8 cellular contexts compared by ENCODE assay signal in the genomic region with DNA sequence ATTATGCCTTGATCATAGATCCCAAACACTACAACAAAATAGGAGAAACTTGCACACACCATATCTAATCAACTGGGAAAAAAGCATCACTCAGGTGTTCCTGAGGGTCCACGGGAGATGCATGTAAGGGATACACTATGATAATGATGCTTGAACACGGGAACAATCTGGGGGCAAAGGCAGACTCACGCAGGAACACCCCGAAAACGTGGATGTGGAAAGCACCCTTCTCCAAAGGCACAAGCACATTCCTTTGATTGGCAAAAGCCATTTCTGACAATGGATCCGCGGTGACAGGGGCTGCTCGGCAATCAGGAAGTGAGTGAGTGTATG. TPM values are rescaled to one million over a fixed set of nuclear protein-coding genes. Genes with fewer than 3 reads are reported as not detected.
DNase-seq lines count a peak whose midpoint lies in the region; ATAC-seq and TF ChIP-seq lines count a peak whose summit lies in the region.

No MANE protein-coding gene starts in this region.

- H3K4me1 Mint-ChIP-seq in WTC11 = peaks cover 41% of the 10 kb centered on the region
- H3K4me1 Mint-ChIP-seq in glutamatergic neuron (ENCODE audit: low read depth, unreplicated experiment) = peaks cover 11% of the 10 kb centered on the region

- CTCF ChIA-PET in WTC11 (lab: Charles Lee) = interaction anchor here (0.6 kb wide), 1 partner anchor 26 kb away, joined by 3 read pairs; no protein-coding TSS in a partner anchor

- H3K36me3 ChIP-seq in left ventricle myocardium inferior = no peaks in the 10 kb centered on the region

- no peaks in the 10 kb centered on the region for H3K9me3 ChIP-seq in left ventricle myocardium inferior (replicated peaks)

- H3K4me3 ChIP-seq in left ventricle myocardium inferior (peak overlapping the region; percentile 96), skin epidermis (peak overlapping the region; percentile 70 to 97 (median 87))

- POLR2A ChIA-PET in WTC11 (lab: Charles Lee) = interaction anchor here (0.5 kb wide), 1 partner anchor 357 kb away, joined by 4 read pairs; no protein-coding TSS in a partner anchor

- no peaks in the 10 kb centered on the region; the same call in 1 of the 2 replicates for H3K36me3 Mint-ChIP-seq in WTC11
- H3K36me3 Mint-ChIP-seq in glutamatergic neuron (ENCODE audit: unreplicated experiment) = no peaks in the 10 kb centered on the region

- peaks cover 49% of the 10 kb centered on the region for H3K4me1 ChIP-seq in left ventricle myocardium inferior

- TF ChIP-seq CTCF in left ventricle myocardium inferior (IDR thresholded peaks at IDR 0.05; ENCODE audit: borderline replicate concordance) = no peak
- TF ChIP-seq CTCF in WTC11 (IDR thresholded peaks at IDR 0.05) = no peak
- no peak for TF ChIP-seq CTCF in glutamatergic neuron (IDR thresholded peaks at IDR 0.05; ENCODE audit: partially characterized antibody, unreplicated experiment)
- TF ChIP-seq CTCF in GM20000 (IDR thresholded peaks at IDR 0.05; ENCODE audit: extremely low read depth, missing control alignments) = no peak

- H3K4me3 Mint-ChIP-seq in WTC11 = peak overlapping the region; percentile 91
- H3K4me3 Mint-ChIP-seq in glutamatergic neuron (ENCODE audit: unreplicated experiment) = peak overlapping the region; percentile 98

- intact Hi-C loops in left ventricle myocardium inferior (cut with micrococcal nuclease) = no loop called here
- intact Hi-C loops in left ventricle myocardium superior (cut with micrococcal nuclease) = no loop called here

- no peaks in the 10 kb centered on the region for H3K27me3 ChIP-seq in left ventricle myocardium inferior (ENCODE audit: low read depth)

- no peaks in the 10 kb centered on the region for H3K9me3 Mint-ChIP-seq in WTC11
- H3K9me3 Mint-ChIP-seq in glutamatergic neuron (ENCODE audit: unreplicated experiment) = peaks cover 6% of the 10 kb centered on the region

- ATAC-seq in left ventricle myocardium superior (no peak), WTC11 (no peak)

- no peak for DNase-seq in left ventricle myocardium inferior
- DNase-seq in left ventricle myocardium superior = no peak
- DNase-seq in WTC11 (ENCODE audit: low spot score) = no peak
- DNase-seq in glutamatergic neuron = no peak
- no peak for DNase-seq in NCI-H1930 (lab: John Stamatoyannopoulos, UW)
- no peak for DNase-seq in CD1c-positive myeloid dendritic cell (ENCODE audit: extremely low spot score)
- DNase-seq in GM20000 (ENCODE audit: low spot score) = no peak

- H3K27ac Mint-ChIP-seq in WTC11 = peak overlapping the region; percentile 93
- H3K27ac Mint-ChIP-seq in glutamatergic neuron (ENCODE audit: unreplicated experiment) = peak overlapping the region; percentile 81

- H3K27ac ChIP-seq in left ventricle myocardium inferior (replicated peaks) (peak overlapping the region; percentile 96), skin epidermis (peak overlapping the region in 18 of 21 experiments; percentile 69 to 99 (median 94))

- H3K27me3 Mint-ChIP-seq in WTC11 (ENCODE audit: low read depth) (no peaks in the 10 kb centered on the region), glutamatergic neuron (ENCODE audit: unreplicated experiment) (peaks cover 10% of the 10 kb centered on the region)

TF ChIP-seq in WTC11, 78 proteins besides CTCF, POLR2A, EP300 and RAD21:
- TF ChIP-seq CREM (CRISPR knock-in tag; IDR thresholded peaks at IDR 0.05) (no peak), GABPB1 (CRISPR knock-in tag; IDR thresholded peaks at IDR 0.05) (no peak), ZNF423 (CRISPR knock-in tag; IDR thresholded peaks at IDR 0.05) (no peak), SP1 (CRISPR knock-in tag; conservative IDR thresholded peaks at IDR 0.05) (no peak)
- TF ChIP-seq, protein P1, sequence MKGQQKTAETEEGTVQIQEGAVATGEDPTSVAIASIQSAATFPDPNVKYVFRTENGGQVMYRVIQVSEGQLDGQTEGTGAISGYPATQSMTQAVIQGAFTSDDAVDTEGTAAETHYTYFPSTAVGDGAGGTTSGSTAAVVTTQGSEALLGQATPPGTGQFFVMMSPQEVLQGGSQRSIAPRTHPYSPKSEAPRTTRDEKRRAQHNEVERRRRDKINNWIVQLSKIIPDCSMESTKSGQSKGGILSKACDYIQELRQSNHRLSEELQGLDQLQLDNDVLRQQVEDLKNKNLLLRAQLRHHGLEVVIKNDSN (CRISPR knock-in tag; IDR thresholded peaks at IDR 0.05) = no peak
- TF ChIP-seq, protein P2, sequence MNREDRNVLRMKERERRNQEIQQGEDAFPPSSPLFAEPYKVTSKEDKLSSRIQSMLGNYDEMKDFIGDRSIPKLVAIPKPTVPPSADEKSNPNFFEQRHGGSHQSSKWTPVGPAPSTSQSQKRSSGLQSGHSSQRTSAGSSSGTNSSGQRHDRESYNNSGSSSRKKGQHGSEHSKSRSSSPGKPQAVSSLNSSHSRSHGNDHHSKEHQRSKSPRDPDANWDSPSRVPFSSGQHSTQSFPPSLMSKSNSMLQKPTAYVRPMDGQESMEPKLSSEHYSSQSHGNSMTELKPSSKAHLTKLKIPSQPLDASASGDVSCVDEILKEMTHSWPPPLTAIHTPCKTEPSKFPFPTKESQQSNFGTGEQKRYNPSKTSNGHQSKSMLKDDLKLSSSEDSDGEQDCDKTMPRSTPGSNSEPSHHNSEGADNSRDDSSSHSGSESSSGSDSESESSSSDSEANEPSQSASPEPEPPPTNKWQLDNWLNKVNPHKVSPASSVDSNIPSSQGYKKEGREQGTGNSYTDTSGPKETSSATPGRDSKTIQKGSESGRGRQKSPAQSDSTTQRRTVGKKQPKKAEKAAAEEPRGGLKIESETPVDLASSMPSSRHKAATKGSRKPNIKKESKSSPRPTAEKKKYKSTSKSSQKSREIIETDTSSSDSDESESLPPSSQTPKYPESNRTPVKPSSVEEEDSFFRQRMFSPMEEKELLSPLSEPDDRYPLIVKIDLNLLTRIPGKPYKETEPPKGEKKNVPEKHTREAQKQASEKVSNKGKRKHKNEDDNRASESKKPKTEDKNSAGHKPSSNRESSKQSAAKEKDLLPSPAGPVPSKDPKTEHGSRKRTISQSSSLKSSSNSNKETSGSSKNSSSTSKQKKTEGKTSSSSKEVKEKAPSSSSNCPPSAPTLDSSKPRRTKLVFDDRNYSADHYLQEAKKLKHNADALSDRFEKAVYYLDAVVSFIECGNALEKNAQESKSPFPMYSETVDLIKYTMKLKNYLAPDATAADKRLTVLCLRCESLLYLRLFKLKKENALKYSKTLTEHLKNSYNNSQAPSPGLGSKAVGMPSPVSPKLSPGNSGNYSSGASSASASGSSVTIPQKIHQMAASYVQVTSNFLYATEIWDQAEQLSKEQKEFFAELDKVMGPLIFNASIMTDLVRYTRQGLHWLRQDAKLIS (CRISPR knock-in tag; IDR thresholded peaks at IDR 0.05; ENCODE audit: borderline replicate concordance) = no peak
- TF ChIP-seq, protein P3, sequence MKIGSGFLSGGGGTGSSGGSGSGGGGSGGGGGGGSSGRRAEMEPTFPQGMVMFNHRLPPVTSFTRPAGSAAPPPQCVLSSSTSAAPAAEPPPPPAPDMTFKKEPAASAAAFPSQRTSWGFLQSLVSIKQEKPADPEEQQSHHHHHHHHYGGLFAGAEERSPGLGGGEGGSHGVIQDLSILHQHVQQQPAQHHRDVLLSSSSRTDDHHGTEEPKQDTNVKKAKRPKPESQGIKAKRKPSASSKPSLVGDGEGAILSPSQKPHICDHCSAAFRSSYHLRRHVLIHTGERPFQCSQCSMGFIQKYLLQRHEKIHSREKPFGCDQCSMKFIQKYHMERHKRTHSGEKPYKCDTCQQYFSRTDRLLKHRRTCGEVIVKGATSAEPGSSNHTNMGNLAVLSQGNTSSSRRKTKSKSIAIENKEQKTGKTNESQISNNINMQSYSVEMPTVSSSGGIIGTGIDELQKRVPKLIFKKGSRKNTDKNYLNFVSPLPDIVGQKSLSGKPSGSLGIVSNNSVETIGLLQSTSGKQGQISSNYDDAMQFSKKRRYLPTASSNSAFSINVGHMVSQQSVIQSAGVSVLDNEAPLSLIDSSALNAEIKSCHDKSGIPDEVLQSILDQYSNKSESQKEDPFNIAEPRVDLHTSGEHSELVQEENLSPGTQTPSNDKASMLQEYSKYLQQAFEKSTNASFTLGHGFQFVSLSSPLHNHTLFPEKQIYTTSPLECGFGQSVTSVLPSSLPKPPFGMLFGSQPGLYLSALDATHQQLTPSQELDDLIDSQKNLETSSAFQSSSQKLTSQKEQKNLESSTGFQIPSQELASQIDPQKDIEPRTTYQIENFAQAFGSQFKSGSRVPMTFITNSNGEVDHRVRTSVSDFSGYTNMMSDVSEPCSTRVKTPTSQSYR (CRISPR knock-in tag; IDR thresholded peaks at IDR 0.05) = no peak
- TF ChIP-seq, protein P4, sequence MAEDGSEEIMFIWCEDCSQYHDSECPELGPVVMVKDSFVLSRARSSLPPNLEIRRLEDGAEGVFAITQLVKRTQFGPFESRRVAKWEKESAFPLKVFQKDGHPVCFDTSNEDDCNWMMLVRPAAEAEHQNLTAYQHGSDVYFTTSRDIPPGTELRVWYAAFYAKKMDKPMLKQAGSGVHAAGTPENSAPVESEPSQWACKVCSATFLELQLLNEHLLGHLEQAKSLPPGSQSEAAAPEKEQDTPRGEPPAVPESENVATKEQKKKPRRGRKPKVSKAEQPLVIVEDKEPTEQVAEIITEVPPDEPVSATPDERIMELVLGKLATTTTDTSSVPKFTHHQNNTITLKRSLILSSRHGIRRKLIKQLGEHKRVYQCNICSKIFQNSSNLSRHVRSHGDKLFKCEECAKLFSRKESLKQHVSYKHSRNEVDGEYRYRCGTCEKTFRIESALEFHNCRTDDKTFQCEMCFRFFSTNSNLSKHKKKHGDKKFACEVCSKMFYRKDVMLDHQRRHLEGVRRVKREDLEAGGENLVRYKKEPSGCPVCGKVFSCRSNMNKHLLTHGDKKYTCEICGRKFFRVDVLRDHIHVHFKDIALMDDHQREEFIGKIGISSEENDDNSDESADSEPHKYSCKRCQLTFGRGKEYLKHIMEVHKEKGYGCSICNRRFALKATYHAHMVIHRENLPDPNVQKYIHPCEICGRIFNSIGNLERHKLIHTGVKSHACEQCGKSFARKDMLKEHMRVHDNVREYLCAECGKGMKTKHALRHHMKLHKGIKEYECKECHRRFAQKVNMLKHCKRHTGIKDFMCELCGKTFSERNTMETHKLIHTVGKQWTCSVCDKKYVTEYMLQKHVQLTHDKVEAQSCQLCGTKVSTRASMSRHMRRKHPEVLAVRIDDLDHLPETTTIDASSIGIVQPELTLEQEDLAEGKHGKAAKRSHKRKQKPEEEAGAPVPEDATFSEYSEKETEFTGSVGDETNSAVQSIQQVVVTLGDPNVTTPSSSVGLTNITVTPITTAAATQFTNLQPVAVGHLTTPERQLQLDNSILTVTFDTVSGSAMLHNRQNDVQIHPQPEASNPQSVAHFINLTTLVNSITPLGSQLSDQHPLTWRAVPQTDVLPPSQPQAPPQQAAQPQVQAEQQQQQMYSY (CRISPR knock-in tag; IDR thresholded peaks at IDR 0.05) = peak; percentile 77

RNA-seq across cellular contexts. Expression of a gene that starts 1.3 kb away (rescaled TPM):
- total RNA-seq in left ventricle myocardium inferior (19.2 TPM), left ventricle myocardium superior (19.2 TPM), WTC11 (2021) (40.8 to 46.0 TPM (median 44.2 TPM) in 3 replicates), glutamatergic neuron (ENCODE audit: unreplicated experiment) (37.4 TPM)

RNA-seq across cellular contexts. Expression of a gene that starts 53.9 kb away (rescaled TPM):
- 217 TPM for total RNA-seq in left ventricle myocardium inferior
- total RNA-seq in left ventricle myocardium superior = 245 TPM
- 350 to 375 TPM (median 362 TPM) in 3 replicates for total RNA-seq in WTC11 (2021)
- total RNA-seq in glutamatergic neuron (ENCODE audit: unreplicated experiment) = 134 TPM
